ENCODE assay signal across 18 cellular contexts in the genomic region with DNA sequence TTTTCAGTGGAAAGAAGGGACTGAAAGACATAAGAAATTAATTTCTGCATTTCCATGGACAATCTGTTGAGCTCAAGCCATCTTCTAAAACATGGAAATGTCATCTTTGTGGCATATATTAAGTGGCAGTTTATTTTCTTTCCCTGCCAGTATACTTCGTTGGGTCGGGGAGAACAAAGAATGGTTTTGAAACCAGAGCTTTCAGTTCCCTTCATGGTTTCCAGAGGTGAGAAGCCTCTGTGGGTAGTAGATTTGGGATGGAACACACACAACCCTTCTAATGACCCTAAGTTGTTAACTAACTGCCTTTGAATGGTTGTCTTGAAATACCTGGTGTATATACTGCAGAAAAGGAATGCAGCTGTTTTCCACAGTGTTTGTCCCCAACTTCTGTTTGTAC. TPM values are rescaled to one million over a fixed set of nuclear protein-coding genes. Genes with fewer than 3 reads are reported as not detected.
A peak's percentile ranks its signal among the peaks of the same experiment; 100 is the strongest.
DNase-seq lines count a peak whose midpoint lies in the region; ATAC-seq, FAIRE-seq and TF ChIP-seq lines count a peak whose summit lies in the region.
"Had no signal": no experiment of that assay in that cellular context is flagged by ENCODE, and none has a peak within 500 bp of the region (broad histone marks: within the 10 kb centered on the region; RNA-seq: fewer than 3 reads in every experiment).

No MANE protein-coding gene starts in this region.

- H3K4me2 ChIP-seq in GM12878 (ENCODE audit: control insufficient read depth, insufficient read depth), result no peak overlapping the region
- H3K4me2 ChIP-seq: BLaER1 treated with 17β-estradiol and CSF1 and Interleukin-3, amounts not matched to agents 10 nM and 100 nM had no signal

- no peak for DNase-seq in activated CD4-positive, alpha-beta memory T cell treated with anti-CD3 and anti-CD28 coated beads for 36 hours
- DNase-seq in activated CD4-positive, alpha-beta memory T cell treated with anti-CD3 and anti-CD28 coated beads, Interleukin-2, amount 10 ng/mL, durations not matched to agents 7 days and 5 days, result no peak
- DNase-seq in CD4-positive, alpha-beta memory T cell, result no peak
- peak; percentile 42 for DNase-seq in MV-4-11 (lab: John Stamatoyannopoulos, UW)
- DNase-seq in GM12878 (ENCODE audit: low read depth, low spot score), result no peak
- DNase-seq in NCI-H1105 treated with DMSO at 0.1 percent for 48 hours (lab: John Stamatoyannopoulos, UW), result no peak
- DNase-seq in NCI-H510A (lab: John Stamatoyannopoulos, UW), result no peak
- DNase-seq: COR-L47, HCEC 1CT, NCI-H146, NCI-H2227 treated with DMSO at 0.1 percent for 48 hours, NCI-H526 treated with DMSO at 0.1 percent for 48 hours had no signal

- H3K4me3 Mint-ChIP-seq in activated CD4-positive, alpha-beta memory T cell treated with anti-CD3 and anti-CD28 coated beads for 36 hours, result no peak overlapping the region
- no peak overlapping the region for H3K4me3 Mint-ChIP-seq in activated CD4-positive, alpha-beta memory T cell treated with anti-CD3 and anti-CD28 coated beads, Interleukin-2, amount 10 ng/mL, durations not matched to agents 7 days and 5 days
- H3K4me3 Mint-ChIP-seq in CD4-positive, alpha-beta memory T cell, result peak overlapping the region in 2 of 8 donors; percentile 6 to 14

- H3K9me3 ChIP-seq in CD4-positive, alpha-beta memory T cell (ENCODE audit: control insufficient read depth in 1 of 2, low read length in 2 of 2), result no peaks in the 10 kb centered on the region
- H3K9me3 ChIP-seq in GM12878 (replicated peaks; ENCODE audit: control insufficient read depth, insufficient read depth, low read length), result no peaks in the 10 kb centered on the region
- H3K9me3 ChIP-seq: BLaER1 treated with 17β-estradiol and CSF1 and Interleukin-3, amounts not matched to agents 10 nM and 100 nM had no signal

- H3K27me3 ChIP-seq in CD4-positive, alpha-beta memory T cell (ENCODE audit: insufficient read depth, low read length), result no peaks in the 10 kb centered on the region
- H3K27me3 ChIP-seq in GM12878 (replicated peaks in 1 of 2; ENCODE audit: control insufficient read depth in 2 of 2, insufficient read depth in 2 of 2, low read length in 1 of 2), result no peaks in the 10 kb centered on the region
- H3K27me3 ChIP-seq: BLaER1 treated with 17β-estradiol and CSF1 and Interleukin-3, amounts not matched to agents 10 nM and 100 nM had no signal

- POLR2A ChIA-PET in activated CD4-positive, alpha-beta memory T cell treated with anti-CD3 and anti-CD28 coated beads for 36 hours (lab: Charles Lee), result interaction anchor here (1.7 to 1.8 kb wide), 2 partner anchors 12 to 19 kb away, joined by 4 to 5 read pairs; no protein-coding TSS in a partner anchor
- POLR2A ChIA-PET in activated CD4-positive, alpha-beta memory T cell treated with anti-CD3 and anti-CD28 coated beads, Interleukin-2, amount 10 ng/mL, durations not matched to agents 7 days and 5 days (lab: Charles Lee), result interaction anchor here (2.4 to 3.9 kb wide), 2 partner anchors 15 to 18 kb away, joined by 6 to 28 read pairs; partner anchors contain the start of gene EWSR1
- POLR2A ChIA-PET in CD4-positive, alpha-beta memory T cell (lab: Charles Lee; ENCODE audit: partially characterized antibody), result no interaction called here
- POLR2A ChIA-PET in GM12878 (lab: Charles Lee), result interaction anchor here (1.2 kb wide), 1 partner anchor 19 kb away, joined by 3 read pairs; no protein-coding TSS in a partner anchor

- H3K4me3 ChIP-seq in CD4-positive, alpha-beta memory T cell (ENCODE audit: low read length in 2 of 2), result no peak overlapping the region
- H3K4me3 ChIP-seq in GM12878, result no peak overlapping the region
- H3K4me3 ChIP-seq: BLaER1 treated with 17β-estradiol and CSF1 and Interleukin-3, amounts not matched to agents 10 nM and 100 nM had no signal

- H3K36me3 ChIP-seq in CD4-positive, alpha-beta memory T cell (ENCODE audit: insufficient read depth, low read length), result peaks cover 87% of the 10 kb centered on the region
- peaks cover 26 to 72% of the 10 kb centered on the region in 2 experiments for H3K36me3 ChIP-seq in GM12878 (ENCODE audit: control insufficient read depth in 2 of 2, insufficient read depth in 2 of 2, low read length in 1 of 2)

- no peak for TF ChIP-seq RAD21 in GM12878 (IDR thresholded peaks at IDR 0.05; ENCODE audit: insufficient read depth, low read depth, low read length)

- SMC1A ChIA-PET in GM12878 (lab: Charles Lee; ENCODE audit: uncharacterized antibody, unreplicated experiment), result interaction anchor here (0.7 to 1.5 kb wide), 3 partner anchors 9 to 86 kb away, joined by 3 to 4 read pairs (median 3); no protein-coding TSS in a partner anchor

- no peaks in the 10 kb centered on the region for H3K27me3 Mint-ChIP-seq in activated CD4-positive, alpha-beta memory T cell treated with anti-CD3 and anti-CD28 coated beads for 36 hours
- no peaks in the 10 kb centered on the region for H3K27me3 Mint-ChIP-seq in activated CD4-positive, alpha-beta memory T cell treated with anti-CD3 and anti-CD28 coated beads, Interleukin-2, amount 10 ng/mL, durations not matched to agents 7 days and 5 days
- no peaks in the 10 kb centered on the region for H3K27me3 Mint-ChIP-seq in CD4-positive, alpha-beta memory T cell

- TF ChIP-seq CTCF in GM12878 (IDR thresholded peaks at IDR 0.05 in 2 of 3, conservative IDR thresholded peaks at IDR 0.05 in 1 of 3; ENCODE audit: control insufficient read depth in 2 of 3, extremely low read depth in 1 of 3, insufficient read depth in 1 of 3, low read depth in 3 of 3, low read length in 3 of 3), result no peak

- peak overlapping the region; percentile 24 for H3K27ac Mint-ChIP-seq in activated CD4-positive, alpha-beta memory T cell treated with anti-CD3 and anti-CD28 coated beads for 36 hours
- H3K27ac Mint-ChIP-seq in activated CD4-positive, alpha-beta memory T cell treated with anti-CD3 and anti-CD28 coated beads, Interleukin-2, amount 10 ng/mL, durations not matched to agents 7 days and 5 days, result no peak overlapping the region
- peak overlapping the region in 5 of 7 donors; percentile 10 to 76 (median 45) for H3K27ac Mint-ChIP-seq in CD4-positive, alpha-beta memory T cell

- WGBS in GM12878 (ENCODE audit: insufficient coverage, insufficient replicate concordance, low lambda C conversion rate, missing lambda C conversion rate), result 0% methylated on average over 2 of the region's 2 CpGs

- BruUV-seq in GM12878 (replicated peaks; lab: Mats Ljungman, UMichigan), result TSS peak; percentile 21

- H3K36me3 Mint-ChIP-seq in activated CD4-positive, alpha-beta memory T cell treated with anti-CD3 and anti-CD28 coated beads for 36 hours, result peaks cover 61% of the 10 kb centered on the region
- peaks cover 83% of the 10 kb centered on the region for H3K36me3 Mint-ChIP-seq in activated CD4-positive, alpha-beta memory T cell treated with anti-CD3 and anti-CD28 coated beads, Interleukin-2, amount 10 ng/mL, durations not matched to agents 7 days and 5 days (ENCODE audit: low read depth)
- peaks cover 65 to 91% of the 10 kb centered on the region in 2 donors for H3K36me3 Mint-ChIP-seq in CD4-positive, alpha-beta memory T cell

- TF ChIP-seq POLR2A in GM12878 (IDR thresholded peaks at IDR 0.05; ENCODE audit: low read depth, low read length), result no peak

- ATAC-seq in GM12878 (peak; percentile 29), HG03520 (IDR thresholded peaks at IDR 0.05; ENCODE audit: unreplicated experiment) (no peak)
- ATAC-seq: Panc1, Right ventricle myocardium inferior had no signal

- no peaks in the 10 kb centered on the region for H3K4me1 ChIP-seq in CD4-positive, alpha-beta memory T cell (ENCODE audit: insufficient read depth, low read length)
- H3K4me1 ChIP-seq in GM12878 (ENCODE audit: control insufficient read depth, insufficient read depth, low read length), result peaks cover 6% of the 10 kb centered on the region

- TF ChIP-seq EP300 in GM12878 (IDR thresholded peaks at IDR 0.05; ENCODE audit: borderline replicate concordance in 1 of 2, control insufficient read depth in 1 of 2, low read depth in 2 of 2, low read length in 2 of 2), result no peak

- H2AFZ ChIP-seq in GM12878 (ENCODE audit: control insufficient read depth, low read depth, low read length), result no peak overlapping the region

- H3K79me2 ChIP-seq in GM12878 (ENCODE audit: control insufficient read depth, insufficient read depth, low read length), result peaks cover 6% of the 10 kb centered on the region

- H4K20me1 ChIP-seq in GM12878 (ENCODE audit: control insufficient read depth, insufficient read depth), result peaks cover 11% of the 10 kb centered on the region; the same call in 1 of the 2 replicates

- no peak overlapping the region for H3K27ac ChIP-seq in CD4-positive, alpha-beta memory T cell (ENCODE audit: low read depth, low read length)
- no peak overlapping the region for H3K27ac ChIP-seq in GM12878 (ENCODE audit: control insufficient read depth, insufficient read depth)
- H3K27ac ChIP-seq: BLaER1 treated with 17β-estradiol and CSF1 and Interleukin-3, amounts not matched to agents 10 nM and 100 nM had no signal

- in situ Hi-C loops in GM12878 (cut with MboI), result no loop called here

- CTCF ChIA-PET in activated CD4-positive, alpha-beta memory T cell treated with anti-CD3 and anti-CD28 coated beads for 36 hours (lab: Charles Lee), result interaction anchor here (1.1 kb wide), 1 partner anchor 17 kb away, joined by 4 read pairs; the partner anchor contains the start of gene GAS2L1
- CTCF ChIA-PET in activated CD4-positive, alpha-beta memory T cell treated with anti-CD3 and anti-CD28 coated beads, Interleukin-2, amount 10 ng/mL, durations not matched to agents 7 days and 5 days (lab: Charles Lee), result interaction anchor here (1.7 kb wide), 1 partner anchor 25 kb away, joined by 5 read pairs; no protein-coding TSS in a partner anchor
- CTCF ChIA-PET in CD4-positive, alpha-beta memory T cell (lab: Charles Lee; ENCODE audit: partially characterized antibody), result interaction anchor here (1.2 kb wide), 1 partner anchor 25 kb away, joined by 3 read pairs; no protein-coding TSS in a partner anchor
- CTCF ChIA-PET in GM12878 (lab: Yijun Ruan, JAX), result interaction anchor here (0.6 kb wide), 1 partner anchor 122 kb away, joined by 3 read pairs; no protein-coding TSS in a partner anchor

- intact Hi-C loops in activated CD4-positive, alpha-beta memory T cell treated with anti-CD3 and anti-CD28 coated beads for 36 hours (cut with micrococcal nuclease), result no loop called here
- intact Hi-C loops in CD4-positive, alpha-beta memory T cell (cut with micrococcal nuclease), result no loop called here
- intact Hi-C loops in GM12878 (cut with micrococcal nuclease; ENCODE audit: unreplicated experiment), result no loop called here

- H3K4me1 Mint-ChIP-seq in activated CD4-positive, alpha-beta memory T cell treated with anti-CD3 and anti-CD28 coated beads for 36 hours (ENCODE audit: low read depth), result peaks cover 13% of the 10 kb centered on the region
- peaks cover 12% of the 10 kb centered on the region for H3K4me1 Mint-ChIP-seq in activated CD4-positive, alpha-beta memory T cell treated with anti-CD3 and anti-CD28 coated beads, Interleukin-2, amount 10 ng/mL, durations not matched to agents 7 days and 5 days
- peaks cover 11 to 25% (median 14%) of the 10 kb centered on the region in 4 donors for H3K4me1 Mint-ChIP-seq in CD4-positive, alpha-beta memory T cell

- H3K9me3 Mint-ChIP-seq in activated CD4-positive, alpha-beta memory T cell treated with anti-CD3 and anti-CD28 coated beads for 36 hours, result no peaks in the 10 kb centered on the region
- no peaks in the 10 kb centered on the region for H3K9me3 Mint-ChIP-seq in activated CD4-positive, alpha-beta memory T cell treated with anti-CD3 and anti-CD28 coated beads, Interleukin-2, amount 10 ng/mL, durations not matched to agents 7 days and 5 days
- no peaks in the 10 kb centered on the region for H3K9me3 Mint-ChIP-seq in CD4-positive, alpha-beta memory T cell

- H3K9ac ChIP-seq in GM12878 (ENCODE audit: control insufficient read depth, insufficient read depth, low read length), result no peak overlapping the region

- FAIRE-seq in GM12878 (lab: Jason Lieb, UNC), result no peak
- FAIRE-seq: GM19239 had no signal

- RAD21 ChIA-PET in GM12878 (lab: Charles Lee; ENCODE audit: unreplicated experiment), result no interaction called here

RNA-seq across cellular contexts. Expression of gene GAS2L1, which starts 17.6 kb away (rescaled TPM):
- total RNA-seq in activated CD4-positive, alpha-beta memory T cell treated with anti-CD3 and anti-CD28 coated beads for 36 hours, result 1 to 10 TPM; 1.3 to 1.4 TPM
- total RNA-seq in activated CD4-positive, alpha-beta memory T cell treated with anti-CD3 and anti-CD28 coated beads, Interleukin-2, amount 10 ng/mL, durations not matched to agents 7 days and 5 days, result 10 to 100 TPM; 22.5 to 23.4 TPM
- total RNA-seq in CD4-positive, alpha-beta memory T cell, result 1 to 10 TPM in 1 of 2 experiments, under 1 TPM in 1; 0.47 to 1.2 TPM
- under 1 TPM; 0.81 to 0.88 TPM for polyA plus RNA-seq in CD4-positive, alpha-beta memory T cell
- not detected in 2 replicates for total RNA-seq in GM12878 (2013; cell fraction: nucleolus; rRNA removed)
- total RNA-seq in GM12878 (2014; rRNA removed), result not detected in 2 replicates
- not detected in 2 replicates for total RNA-seq in GM12878 (2014; rRNA removed; fragmentation: Illumina TruSeq; extraction: Trizol)
- total RNA-seq in GM12878 (2021), result 0.13 and 0.43 TPM in 2 replicates
- polyA plus RNA-seq in GM12878 (2011; ENCODE audit: low read depth), result not detected
- polyA plus RNA-seq in GM12878 (2011; rRNA removed), result not detected in 2 replicates
- polyA plus RNA-seq in GM12878 (2011; cell fraction: cytosol; rRNA removed), result 0.07 TPM in 1 of 2 replicates, not detected in the other
- polyA plus RNA-seq in GM12878 (2011; cell fraction: nucleus; rRNA removed), result 0.13 and 0.28 TPM in 2 replicates
- 0.12 and 0.25 TPM in 2 replicates for polyA plus RNA-seq in GM12878 (2012)
- not detected in 2 replicates for polyA plus RNA-seq in GM12878 (2014; fragmentation: Illumina TruSeq; extraction: Trizol)
- not detected for polyA plus RNA-seq in GM12878 (2014; fragmentation: Nextera tagmentation; extraction: Ambion mirVana)
- polyA plus RNA-seq in GM12878 (2014; rRNA removed), result 0.03 and 0.06 TPM in 2 replicates
- polyA plus RNA-seq in GM12878 (2016; fragmentation: Nextera tagmentation; extraction: Ambion mirVana), result not detected
- polyA minus RNA-seq in GM12878 (2011; rRNA and poly(A)+ RNA removed), result not detected in 2 replicates
- not detected in 2 replicates for polyA minus RNA-seq in GM12878 (2011; cell fraction: cytosol; rRNA and poly(A)+ RNA removed)
- not detected in 2 replicates for polyA minus RNA-seq in GM12878 (2011; cell fraction: nucleus; rRNA and poly(A)+ RNA removed)

RNA-seq across cellular contexts. Expression of gene EWSR1, which starts 20.8 kb away (rescaled TPM):
- 100 to 1,000 TPM; 286 to 302 TPM for total RNA-seq in activated CD4-positive, alpha-beta memory T cell treated with anti-CD3 and anti-CD28 coated beads for 36 hours
- 100 to 1,000 TPM; 308 to 311 TPM for total RNA-seq in activated CD4-positive, alpha-beta memory T cell treated with anti-CD3 and anti-CD28 coated beads, Interleukin-2, amount 10 ng/mL, durations not matched to agents 7 days and 5 days
- 100 to 1,000 TPM; 247 to 250 TPM for total RNA-seq in CD4-positive, alpha-beta memory T cell
- 100 to 1,000 TPM; 192 to 210 TPM for polyA plus RNA-seq in CD4-positive, alpha-beta memory T cell
- 358 and 390 TPM in 2 replicates for total RNA-seq in GM12878 (2013; cell fraction: nucleolus; rRNA removed)
- total RNA-seq in GM12878 (2014; rRNA removed) (339 and 342 TPM in 2 replicates), GM12878 (2014; rRNA removed; fragmentation: Illumina TruSeq; extraction: Trizol) (200 and 209 TPM in 2 replicates), GM12878 (2021) (307 and 325 TPM in 2 replicates)
- polyA plus RNA-seq in GM12878 (2011; ENCODE audit: low read depth), result 140 TPM
- polyA plus RNA-seq in GM12878 (2011; rRNA removed) (233 and 400 TPM in 2 replicates), GM12878 (2014; fragmentation: Illumina TruSeq; extraction: Trizol) (430 and 480 TPM in 2 replicates), GM12878 (2014; fragmentation: Nextera tagmentation; extraction: Ambion mirVana) (100 to 1,000 TPM; 130 to 180 TPM), GM12878 (2014; rRNA removed) (369 and 388 TPM in 2 replicates), GM12878 (2016; fragmentation: Nextera tagmentation; extraction: Ambion mirVana) (100 to 1,000 TPM; 426 to 464 TPM)
- 486 and 548 TPM in 2 replicates for polyA plus RNA-seq in GM12878 (2011; cell fraction: cytosol; rRNA removed)
- polyA plus RNA-seq in GM12878 (2011; cell fraction: nucleus; rRNA removed), result 908 and 919 TPM in 2 replicates
- polyA plus RNA-seq in GM12878 (2012), result 149 and 217 TPM in 2 replicates
- polyA minus RNA-seq in GM12878 (2011; rRNA and poly(A)+ RNA removed), result 345 and 478 TPM in 2 replicates
- polyA minus RNA-seq in GM12878 (2011; cell fraction: cytosol; rRNA and poly(A)+ RNA removed), result 124 and 140 TPM in 2 replicates
- 141 and 185 TPM in 2 replicates for polyA minus RNA-seq in GM12878 (2011; cell fraction: nucleus; rRNA and poly(A)+ RNA removed)

RNA-seq across cellular contexts. Expression of gene RHBDD3, which starts 21.1 kb away (rescaled TPM):
- 10 to 100 TPM; 20.2 to 21.1 TPM for total RNA-seq in activated CD4-positive, alpha-beta memory T cell treated with anti-CD3 and anti-CD28 coated beads for 36 hours
- total RNA-seq in activated CD4-positive, alpha-beta memory T cell treated with anti-CD3 and anti-CD28 coated beads, Interleukin-2, amount 10 ng/mL, durations not matched to agents 7 days and 5 days, result 10 to 100 TPM; 27.8 to 28.8 TPM
- 10 to 100 TPM; 14.2 to 16.1 TPM for total RNA-seq in CD4-positive, alpha-beta memory T cell
- 1 to 10 TPM; 7.8 to 8.0 TPM for polyA plus RNA-seq in CD4-positive, alpha-beta memory T cell
- 36.7 and 43.7 TPM in 2 replicates for total RNA-seq in GM12878 (2013; cell fraction: nucleolus; rRNA removed)
- total RNA-seq in GM12878 (2014; rRNA removed) (30.7 and 37.9 TPM in 2 replicates), GM12878 (2014; rRNA removed; fragmentation: Illumina TruSeq; extraction: Trizol) (10.0 and 11.9 TPM in 2 replicates), GM12878 (2021) (23.1 and 28.4 TPM in 2 replicates)
- polyA plus RNA-seq in GM12878 (2011; ENCODE audit: low read depth), result 5.3 TPM
- polyA plus RNA-seq in GM12878 (2011; rRNA removed) (3.8 and 8.6 TPM in 2 replicates), GM12878 (2014; fragmentation: Illumina TruSeq; extraction: Trizol) (3.9 and 8.1 TPM in 2 replicates), GM12878 (2014; fragmentation: Nextera tagmentation; extraction: Ambion mirVana) (1 to 10 TPM in 1 of 2 experiments, under 1 TPM in 1; 0.27 to 1.2 TPM), GM12878 (2014; rRNA removed) (37.6 and 41.2 TPM in 2 replicates), GM12878 (2016; fragmentation: Nextera tagmentation; extraction: Ambion mirVana) (10 to 100 TPM; 36.9 to 38.7 TPM)
- 14.9 and 23.0 TPM in 2 replicates for polyA plus RNA-seq in GM12878 (2011; cell fraction: cytosol; rRNA removed)
- polyA plus RNA-seq in GM12878 (2011; cell fraction: nucleus; rRNA removed), result 23.5 and 35.8 TPM in 2 replicates
- polyA plus RNA-seq in GM12878 (2012), result 13.5 and 16.4 TPM in 2 replicates
- polyA minus RNA-seq in GM12878 (2011; rRNA and poly(A)+ RNA removed), result 3.6 and 9.5 TPM in 2 replicates
- 2.9 and 6.8 TPM in 2 replicates for polyA minus RNA-seq in GM12878 (2011; cell fraction: cytosol; rRNA and poly(A)+ RNA removed)
- polyA minus RNA-seq in GM12878 (2011; cell fraction: nucleus; rRNA and poly(A)+ RNA removed), result 5.3 and 13.4 TPM in 2 replicates

RNA-seq across cellular contexts. Expression of gene RASL10A, which starts 26.7 kb away (rescaled TPM):
- total RNA-seq in activated CD4-positive, alpha-beta memory T cell treated with anti-CD3 and anti-CD28 coated beads for 36 hours, result under 1 TPM in 1 of 2 experiments, not detected in 1; 0.62 TPM
- total RNA-seq in activated CD4-positive, alpha-beta memory T cell treated with anti-CD3 and anti-CD28 coated beads, Interleukin-2, amount 10 ng/mL, durations not matched to agents 7 days and 5 days, result under 1 TPM; 0.38 to 0.78 TPM
- total RNA-seq in CD4-positive, alpha-beta memory T cell, result under 1 TPM; 0.36 to 0.79 TPM
- polyA plus RNA-seq in CD4-positive, alpha-beta memory T cell, result not detected
- total RNA-seq in GM12878 (2013; cell fraction: nucleolus; rRNA removed), result not detected in 2 replicates
- total RNA-seq in GM12878 (2014; rRNA removed) (0.27 TPM in 1 of 2 replicates, not detected in the other), GM12878 (2014; rRNA removed; fragmentation: Illumina TruSeq; extraction: Trizol) (not detected in 2 replicates), GM12878 (2021) (0.32 and 0.46 TPM in 2 replicates)
- polyA plus RNA-seq in GM12878 (2011; ENCODE audit: low read depth), result not detected
- polyA plus RNA-seq in GM12878 (2011; rRNA removed) (0.12 TPM in 1 of 2 replicates, not detected in the other), GM12878 (2014; fragmentation: Illumina TruSeq; extraction: Trizol) (not detected in 2 replicates), GM12878 (2014; fragmentation: Nextera tagmentation; extraction: Ambion mirVana) (not detected), GM12878 (2014; rRNA removed) (not detected in 2 replicates), GM12878 (2016; fragmentation: Nextera tagmentation; extraction: Ambion mirVana) (under 1 TPM; 0.17 to 0.24 TPM)
- polyA plus RNA-seq in GM12878 (2011; cell fraction: cytosol; rRNA removed), result 0.10 and 0.33 TPM in 2 replicates
- polyA plus RNA-seq in GM12878 (2011; cell fraction: nucleus; rRNA removed), result 0.51 and 0.92 TPM in 2 replicates
- 0.31 and 0.35 TPM in 2 replicates for polyA plus RNA-seq in GM12878 (2012)
- not detected in 2 replicates for polyA minus RNA-seq in GM12878 (2011; rRNA and poly(A)+ RNA removed)
- polyA minus RNA-seq in GM12878 (2011; cell fraction: cytosol; rRNA and poly(A)+ RNA removed), result not detected in 2 replicates
- not detected in 2 replicates for polyA minus RNA-seq in GM12878 (2011; cell fraction: nucleus; rRNA and poly(A)+ RNA removed)
- total RNA-seq: A172 had no signal

Comparison
In these comparisons a context has a peak if more than half of its experiments do, and no peak if none do; other contexts are left out.
1. RNA of gene GAS2L1, which starts 17.6 kb away (total RNA-seq): 22.5 to 23.4 TPM in activated CD4-positive, alpha-beta memory T cell treated with anti-CD3 and anti-CD28 coated beads, Interleukin-2, amount 10 ng/mL, durations not matched to agents 7 days and 5 days; 1.3 to 1.4 TPM in activated CD4-positive, alpha-beta memory T cell treated with anti-CD3 and anti-CD28 coated beads for 36 hours, 0.47 to 1.2 TPM in CD4-positive, alpha-beta memory T cell and 0.13 to 0.43 TPM in GM12878; every median in the first group is over 4 times any median in the second.